ENCODE assay signal across 21 cellular contexts in genomic region chr19:38239816-38240215, GRCh38. TPM values are rescaled to one million over a fixed set of nuclear protein-coding genes. Genes with fewer than 3 reads are reported as not detected.
"Had no signal": no experiment of that assay in that cellular context is flagged by ENCODE, and none has a peak within 500 bp of the region (broad histone marks: within the 10 kb centered on the region; RNA-seq: fewer than 3 reads in every experiment).

No MANE protein-coding gene starts in this region.

- ATAC-seq: effector memory CD8-positive, alpha-beta T cell; gastrocnemius medialis; heart right ventricle; left lobe of liver; lower lobe of right lung; natural killer cell treated with Interleukin-12 subunit alpha and Interleukin-12 subunit beta and Interleukin-15 and Interleukin-18, amount 100 ng/mL, for 72 hours; sciatic nerve; stimulated activated memory B cell treated with anti-CD40 and anti-IgM and Interleukin-4, amounts not matched to agents 10 μg/mL and 1 μg/mL and 100 μg/mL, for 72 hours; stimulated activated naive CD8-positive, alpha-beta T cell treated with anti-CD3 and anti-CD28 coated beads, Interleukin-15, amount 100 ng/mL, for 72 hours had no signal

- H3K9me3 ChIP-seq: esophagus muscularis mucosa, gastrocnemius medialis, heart right ventricle, lower lobe of right lung, spleen had no signal

- H3K36me3 ChIP-seq: esophagus muscularis mucosa, gastrocnemius medialis, heart right ventricle, lower lobe of right lung, spleen had no signal

- DNase-seq: effector memory CD8-positive, alpha-beta T cell; gastrocnemius medialis; heart right ventricle; islet precursor cell; lower lobe of right lung; mesenchymal stem cell; midbrain; spleen; stimulated activated CD4-positive, alpha-beta T cell treated with anti-CD3 and anti-CD28 coated beads, Interleukin-15, amount 100 ng/mL, for 24 hours; stimulated activated CD4-positive, alpha-beta T cell treated with anti-CD3 and anti-CD28 coated beads, Interleukin-1b, Interleukin-23, amount 100 ng/mL, for 48 hours; stimulated activated CD4-positive, alpha-beta T cell treated with anti-CD3 and anti-CD28 coated beads, Interleukin-4, amount 100 ng/mL, for 24 hours; stimulated activated naive CD8-positive, alpha-beta T cell treated with anti-CD3 and anti-CD28 coated beads, Interleukin-15, amount 100 ng/mL, for 72 hours; trophoblast cell had no signal

- H3K27ac Mint-ChIP-seq: effector memory CD8-positive, alpha-beta T cell; natural killer cell treated with Interleukin-12 subunit alpha and Interleukin-12 subunit beta and Interleukin-15 and Interleukin-18, amount 100 ng/mL, for 72 hours; stimulated activated memory B cell treated with anti-CD40 and anti-IgM and Interleukin-4, amounts not matched to agents 10 μg/mL and 1 μg/mL and 100 μg/mL, for 72 hours; stimulated activated naive CD8-positive, alpha-beta T cell treated with anti-CD3 and anti-CD28 coated beads, Interleukin-15, amount 100 ng/mL, for 72 hours had no signal

- H3K36me3 Mint-ChIP-seq: natural killer cell treated with Interleukin-12 subunit alpha and Interleukin-12 subunit beta and Interleukin-15 and Interleukin-18, amount 100 ng/mL, for 72 hours; stimulated activated memory B cell treated with anti-CD40 and anti-IgM and Interleukin-4, amounts not matched to agents 10 μg/mL and 1 μg/mL and 100 μg/mL, for 72 hours had no signal

- H3K9me3 Mint-ChIP-seq: effector memory CD8-positive, alpha-beta T cell; natural killer cell treated with Interleukin-12 subunit alpha and Interleukin-12 subunit beta and Interleukin-15 and Interleukin-18, amount 100 ng/mL, for 72 hours; stimulated activated memory B cell treated with anti-CD40 and anti-IgM and Interleukin-4, amounts not matched to agents 10 μg/mL and 1 μg/mL and 100 μg/mL, for 72 hours; stimulated activated naive CD8-positive, alpha-beta T cell treated with anti-CD3 and anti-CD28 coated beads, Interleukin-15, amount 100 ng/mL, for 72 hours had no signal

- H3K4me3 Mint-ChIP-seq: effector memory CD8-positive, alpha-beta T cell; natural killer cell treated with Interleukin-12 subunit alpha and Interleukin-12 subunit beta and Interleukin-15 and Interleukin-18, amount 100 ng/mL, for 72 hours; stimulated activated memory B cell treated with anti-CD40 and anti-IgM and Interleukin-4, amounts not matched to agents 10 μg/mL and 1 μg/mL and 100 μg/mL, for 72 hours; stimulated activated naive CD8-positive, alpha-beta T cell treated with anti-CD3 and anti-CD28 coated beads, Interleukin-15, amount 100 ng/mL, for 72 hours had no signal

- H3K27me3 ChIP-seq: heart right ventricle, spleen had no signal

- H3K27ac ChIP-seq: epithelial cell of prostate, esophagus muscularis mucosa, lower lobe of right lung, spleen had no signal

- H3K4me3 ChIP-seq: esophagus muscularis mucosa, gastrocnemius medialis, heart right ventricle, lower lobe of right lung, spleen had no signal

RNA-seq across cellular contexts. Expression of gene DPF1, which starts 15.8 kb away (rescaled TPM):
- total RNA-seq: gastrocnemius medialis, left lobe of liver, lower lobe of right lung, omental fat pad, sciatic nerve, spleen, subcutaneous adipose tissue had no signal

RNA-seq across cellular contexts. Expression of gene PPP1R14A, which starts 16.4 kb away (rescaled TPM):
- total RNA-seq: natural killer cell treated with Interleukin-12 subunit alpha and Interleukin-12 subunit beta and Interleukin-15 and Interleukin-18, amount 100 ng/mL, for 72 hours had no signal
